Comparison of ENCODE assay signal across 12 cellular contexts in genomic region chr3:196115678-196116083, GRCh38. TPM values are rescaled to one million over a fixed set of nuclear protein-coding genes. Genes with fewer than 3 reads are reported as not detected.
DNase-seq lines count a peak whose midpoint lies in the region; ATAC-seq and TF ChIP-seq lines count a peak whose summit lies in the region.
"Had no signal": no experiment of that assay in that cellular context is flagged by ENCODE, and none has a peak within 500 bp of the region (broad histone marks: within the 10 kb centered on the region; RNA-seq: fewer than 3 reads in every experiment).

No MANE protein-coding gene starts in this region.

- no peaks in the 10 kb centered on the region for H4K20me1 ChIP-seq in PC-3 (ENCODE audit: low read length)

- H3K27me3 Mint-ChIP-seq in MCF 10A (ENCODE audit: insufficient read depth, unreplicated experiment) = no peaks in the 10 kb centered on the region
- H3K27me3 Mint-ChIP-seq: activated naive CD8-positive, alpha-beta T cell had no signal

- peak; percentile 80 for DNase-seq in germinal center (ENCODE audit: low spot score)
- DNase-seq in MCF 10A (ENCODE audit: unreplicated experiment) = no peak
- DNase-seq in PC-3 = no peak
- DNase-seq in ascending aorta (ENCODE audit: low spot score in 2 of 2) = no peak
- no peak for DNase-seq in DMS79 treated with DMSO at 0.1 percent for 48 hours (lab: John Stamatoyannopoulos, UW)
- DNase-seq: DMS79; HFFc6; stimulated activated CD4-positive, alpha-beta T cell treated with anti-CD3 and anti-CD28 coated beads, Interleukin-4, amount 100 ng/mL, for 24 hours had no signal

- TF ChIP-seq CTCF in MCF 10A (IDR thresholded peaks at IDR 0.05; ENCODE audit: unreplicated experiment) (no peak), PC-3 (conservative IDR thresholded peaks at IDR 0.05; ENCODE audit: low read depth, low read length) (no peak), ascending aorta (IDR thresholded peaks at IDR 0.05) (no peak)

- H3K27ac ChIP-seq in PC-3 (ENCODE audit: low read length) (no peak overlapping the region), ascending aorta (no peak overlapping the region)

- no peak overlapping the region for H2AFZ ChIP-seq in PC-3 (ENCODE audit: low read length)

- intact Hi-C loops in MCF 10A (cut with micrococcal nuclease) (no loop called here), PC-3 (cut with micrococcal nuclease) (no loop called here), ascending aorta (cut with DNase I) (no loop called here)

- CTCF ChIA-PET in MCF 10A (lab: Yijun Ruan, JAX) (no interaction called here), PC-3 (lab: Charles Lee) (no interaction called here)

- H3K79me2 ChIP-seq in PC-3 (ENCODE audit: low read length) = no peaks in the 10 kb centered on the region

- POLR2A ChIA-PET in MCF 10A (lab: Yijun Ruan, JAX) (no interaction called here), PC-3 (lab: Charles Lee; ENCODE audit: unreplicated experiment) (no interaction called here)

- H3K9me3 ChIP-seq in PC-3 (ENCODE audit: low read length) (no peaks in the 10 kb centered on the region), ascending aorta (no peaks in the 10 kb centered on the region)

- no peak overlapping the region for H3K27ac Mint-ChIP-seq in MCF 10A (ENCODE audit: low read depth, unreplicated experiment)
- H3K27ac Mint-ChIP-seq: activated naive CD8-positive, alpha-beta T cell; HFFc6 had no signal

- H3K4me2 ChIP-seq in PC-3 (ENCODE audit: low read length) = no peak overlapping the region

- BruUV-seq in MCF 10A (replicated peaks; lab: Mats Ljungman, UMichigan) (no TSS peak), PC-3 (replicated peaks; lab: Mats Ljungman, UMichigan) (no TSS peak)

- H3K27me3 ChIP-seq in PC-3 (ENCODE audit: low read length) = no peaks in the 10 kb centered on the region
- no peaks in the 10 kb centered on the region for H3K27me3 ChIP-seq in ascending aorta

- H3K36me3 Mint-ChIP-seq in MCF 10A (ENCODE audit: insufficient read depth, unreplicated experiment) = no peaks in the 10 kb centered on the region
- H3K36me3 Mint-ChIP-seq: activated naive CD8-positive, alpha-beta T cell had no signal

- no peaks in the 10 kb centered on the region for H3K36me3 ChIP-seq in PC-3 (ENCODE audit: low read depth, low read length)
- no peaks in the 10 kb centered on the region for H3K36me3 ChIP-seq in ascending aorta

- H3K4me1 ChIP-seq in PC-3 (ENCODE audit: insufficient read depth, low read length) (peaks cover 2% of the 10 kb centered on the region; the same call in 1 of the 2 replicates), ascending aorta (no peaks in the 10 kb centered on the region)

- no peaks in the 10 kb centered on the region for H3F3A ChIP-seq in PC-3 (ENCODE audit: low read length, unreplicated experiment)

- ATAC-seq in GM18867 (IDR thresholded peaks at IDR 0.05; ENCODE audit: unreplicated experiment) (peak; percentile 82), GM21526 (IDR thresholded peaks at IDR 0.05; ENCODE audit: low FRiP score, unreplicated experiment) (peak; percentile 58), HG03159 (IDR thresholded peaks at IDR 0.05; ENCODE audit: unreplicated experiment) (peak; percentile 61), PC-3 (no peak)

- no peaks in the 10 kb centered on the region for H3K9me3 Mint-ChIP-seq in MCF 10A (ENCODE audit: unreplicated experiment)
- H3K9me3 Mint-ChIP-seq: HFFc6 had no signal

- H3K4me1 Mint-ChIP-seq in MCF 10A (ENCODE audit: insufficient read depth, unreplicated experiment) = no peaks in the 10 kb centered on the region

- H3K4me3 ChIP-seq in PC-3 (ENCODE audit: low read length) (no peak overlapping the region), ascending aorta (no peak overlapping the region)

- no peaks in the 10 kb centered on the region for H3K9me2 ChIP-seq in PC-3 (replicated peaks; ENCODE audit: low read length)

- no peak overlapping the region for H3K9ac ChIP-seq in PC-3 (ENCODE audit: low read length)

- no peak overlapping the region for H3K4me3 Mint-ChIP-seq in MCF 10A (ENCODE audit: unreplicated experiment)
- H3K4me3 Mint-ChIP-seq: activated naive CD8-positive, alpha-beta T cell; HFFc6 had no signal

RNA-seq across cellular contexts. Expression of gene TFRC, which starts 33.8 kb away (rescaled TPM):
- total RNA-seq in MCF 10A (2022) (72.9 and 108 TPM in 2 replicates), PC-3 (2014; rRNA removed) (272 and 287 TPM in 2 replicates), ascending aorta (30.1 TPM)
